ENCODE assay signal across 8 cellular contexts in genomic region chr17:77425791-77426641, GRCh38.
DNase-seq lines count a peak whose midpoint lies in the region; ATAC-seq and TF ChIP-seq lines count a peak whose summit lies in the region.

No MANE protein-coding gene starts in this region.

- BruUV-seq in IMR-90 (replicated peaks; lab: Mats Ljungman, UMichigan) = no TSS peak

- H4K20me1 ChIP-seq in IMR-90 (ENCODE audit: insufficient read depth, low read length) = peaks cover 80% of the 10 kb centered on the region

- no peaks in the 10 kb centered on the region for H3K9me3 ChIP-seq in IMR-90 (ENCODE audit: control insufficient read depth, insufficient read depth, low read length)
- no peaks in the 10 kb centered on the region for H3K9me3 ChIP-seq in stomach

- H4K5ac ChIP-seq in IMR-90 (ENCODE audit: low read depth, low read length) = peak overlapping the region; percentile 6; the same call in 1 of the 2 replicates

- H3K36me3 ChIP-seq in IMR-90 (ENCODE audit: control insufficient read depth, insufficient read depth, low read length) (peaks cover 6% of the 10 kb centered on the region; the same call in 1 of the 2 replicates), stomach (peaks cover 0 to 4% (median 0%) of the 10 kb centered on the region in 4 donors)

- peak overlapping the region; percentile 73 for H3K23ac ChIP-seq in IMR-90 (ENCODE audit: low read depth, low read length)

- H3K27ac ChIP-seq in IMR-90 (ENCODE audit: insufficient read depth, low read length) (peak overlapping the region; percentile 91), stomach (peak overlapping the region; percentile 85 to 93 (median 91))

- H2AK9ac ChIP-seq in IMR-90 (replicated peaks; ENCODE audit: low read depth, low read length, poor library complexity) = peak overlapping the region; percentile 84

- TF ChIP-seq RAD21 in IMR-90 (IDR thresholded peaks at IDR 0.05; ENCODE audit: low read length) = no peak

- no peaks in the 10 kb centered on the region for H3K27me3 ChIP-seq in IMR-90 (ENCODE audit: control insufficient read depth, insufficient read depth, low read length)
- H3K27me3 ChIP-seq in stomach = no peaks in the 10 kb centered on the region

- in situ Hi-C loops in IMR-90 (cut with MboI; ENCODE audit: low sequenced_read_pairs) = loop anchor here (5.0 kb wide), 2 partner anchors 66 to 104 kb away; no protein-coding TSS in a partner anchor

- H2AK5ac ChIP-seq in IMR-90 (ENCODE audit: low read depth, low read length) = peak overlapping the region; percentile 100

- ATAC-seq in IMR-90 (ENCODE audit: low read depth) (peak; percentile 3; the same call in 1 of the 2 replicates), GM21717 (IDR thresholded peaks at IDR 0.05; ENCODE audit: unreplicated experiment) (no peak), HG02588 (IDR thresholded peaks at IDR 0.05; ENCODE audit: unreplicated experiment) (no peak)

- CTCF ChIA-PET in IMR-90 (lab: Yijun Ruan, JAX) = interaction anchor here (1.7 kb wide), 1 partner anchor 77 kb away, joined by 4 read pairs; no protein-coding TSS in a partner anchor

- peaks cover 32 to 89% of the 10 kb centered on the region in 2 experiments for H3K79me1 ChIP-seq in IMR-90 (ENCODE audit: low read depth in 1 of 2, low read length in 2 of 2)

- H3K9me1 ChIP-seq in IMR-90 (ENCODE audit: insufficient read depth, low read length) = peaks cover 46% of the 10 kb centered on the region

- peak overlapping the region; percentile 80 for H2BK120ac ChIP-seq in IMR-90 (ENCODE audit: low read depth, low read length)

- dilution Hi-C loops in IMR-90 (cut with HindIII; ENCODE audit: low sequenced_read_pairs, unreplicated experiment) = no loop called here

- H4K91ac ChIP-seq in IMR-90 (ENCODE audit: insufficient read depth, low read depth, low read length) = peak overlapping the region; percentile 97

- H3K4me1 ChIP-seq in IMR-90 (ENCODE audit: control insufficient read depth, insufficient read depth, low read length) = peaks cover 76% of the 10 kb centered on the region
- peaks cover 97 to 100% (median 99%) of the 10 kb centered on the region in 4 donors for H3K4me1 ChIP-seq in stomach

- peak overlapping the region; percentile 26 for H3K9ac ChIP-seq in IMR-90 (ENCODE audit: low read depth, low read length)

- H3K4ac ChIP-seq in IMR-90 (ENCODE audit: low read depth, low read length) = peak overlapping the region; percentile 99

- no peak for TF ChIP-seq CTCF in IMR-90 (conservative IDR thresholded peaks at IDR 0.05; ENCODE audit: low read depth, low read length)
- TF ChIP-seq CTCF in stomach (IDR thresholded peaks at IDR 0.05) = no peak

- H3K56ac ChIP-seq in IMR-90 (ENCODE audit: extremely low read depth, insufficient read depth, low read length) = no peak overlapping the region

- H2BK15ac ChIP-seq in IMR-90 (ENCODE audit: low read depth, low read length) = peak overlapping the region; percentile 97; the same call in 2 of the 3 replicates

- H2AFZ ChIP-seq in IMR-90 (replicated peaks; ENCODE audit: low read length, poor library complexity) = peak overlapping the region; percentile 64

- intact Hi-C loops in IMR-90 (cut with micrococcal nuclease) (loop anchor here (2.0 kb wide), 1 partner anchor 49 kb away; no protein-coding TSS in a partner anchor), stomach (cut with DNase I; ENCODE audit: low total_unique reads) (loop anchor here (5.0 kb wide), 1 partner anchor 94 kb away; no protein-coding TSS in a partner anchor)

- peak overlapping the region; percentile 8 for H3K18ac ChIP-seq in IMR-90 (ENCODE audit: low read depth, low read length)

- 51% methylated on average over 6 of the region's 23 CpGs; no CpG with 5 or more reads in 1 of the 2 experiments for WGBS in IMR-90 (ENCODE audit: extremely low coverage in 2 of 2, insufficient read length in 1 of 2), 2 experiments
- WGBS in stomach, 5 donors = 61 to 76% (median 63%) methylated on average over 8 to 23 of the region's 23 CpGs

- H2BK5ac ChIP-seq in IMR-90 (ENCODE audit: low read depth, low read length, poor library complexity, severe bottlenecking) = peak overlapping the region; percentile 91

- POLR2A ChIA-PET in IMR-90 (lab: Charles Lee; ENCODE audit: unreplicated experiment) = no interaction called here

- peak overlapping the region; percentile 29; the same call in 1 of the 2 replicates for H2BK20ac ChIP-seq in IMR-90 (ENCODE audit: low read depth, low read length)

- H3K4me2 ChIP-seq in IMR-90 (ENCODE audit: low read depth, low read length) = 0 out of 2 replicates have a peak overlapping the region, but pooled peaks have one; percentile 3

- H3K14ac ChIP-seq in IMR-90 (replicated peaks; ENCODE audit: low read depth, low read length) = peak overlapping the region; percentile 74

- H3K4me3 ChIP-seq in IMR-90 (ENCODE audit: insufficient read depth, low read depth, low read length) (no peak overlapping the region), stomach (no peak overlapping the region)

- peak; percentile 97 for DNase-seq in A172 (ENCODE audit: low spot score)
- DNase-seq in IMR-90 = peak; percentile 87
- DNase-seq in amniotic epithelial cell (ENCODE audit: low read depth) = peak; percentile 75
- DNase-seq in iPS-NIHi7 (ENCODE audit: extremely low spot score) = peak; percentile 59
- DNase-seq in stomach = no peak
- no peak for DNase-seq in NCI-H345 treated with DMSO at 0.1 percent for 48 hours (lab: John Stamatoyannopoulos, UW; ENCODE audit: unreplicated experiment)

- peak; percentile 32 for TF ChIP-seq EP300 in stomach (IDR thresholded peaks at IDR 0.05)

- no peak for TF ChIP-seq POLR2A in IMR-90 (IDR thresholded peaks at IDR 0.05; ENCODE audit: low read depth, low read length)
- no peak for TF ChIP-seq POLR2A in stomach (IDR thresholded peaks at IDR 0.05)

- H4K8ac ChIP-seq in IMR-90 (ENCODE audit: low read depth in 2 of 2, low read length in 2 of 2) = peak overlapping the region; percentile 26 to 74; a peak in 3 of 4 replicates

TF ChIP-seq in IMR-90, 13 proteins besides CTCF, POLR2A, EP300 and RAD21:
- no peak for TF ChIP-seq RCOR1 (IDR thresholded peaks at IDR 0.05; ENCODE audit: insufficient replicate concordance, low read length)
- peak; percentile 69; the same call in 1 of the 2 replicates for TF ChIP-seq NFE2L2 (IDR thresholded peaks at IDR 0.05; ENCODE audit: low read depth, low read length)
- TF ChIP-seq FOS (IDR thresholded peaks at IDR 0.05; ENCODE audit: low read depth, low read length) = peak; percentile 70
- no peak for TF ChIP-seq SMC3 (IDR thresholded peaks at IDR 0.05; ENCODE audit: low read depth, low read length)
- TF ChIP-seq USF2 (IDR thresholded peaks at IDR 0.05; ENCODE audit: low read depth, low read length) = peak; percentile 37; the same call in 1 of the 2 replicates
- TF ChIP-seq MXI1 (IDR thresholded peaks at IDR 0.05; ENCODE audit: borderline replicate concordance, low read depth, low read length) = no peak
- TF ChIP-seq CHD1 (IDR thresholded peaks at IDR 0.05; ENCODE audit: low read depth, low read length) = no peak
- TF ChIP-seq BHLHE40 (IDR thresholded peaks at IDR 0.05; ENCODE audit: low read depth, low read length) = no peak
- TF ChIP-seq MAFK (IDR thresholded peaks at IDR 0.05; ENCODE audit: low read depth, low read length) = no peak; the same call in 1 of the 2 replicates
- TF ChIP-seq MAZ (IDR thresholded peaks at IDR 0.05; ENCODE audit: borderline replicate concordance, low read depth, low read length) = peak; percentile 52; the same call in 1 of the 2 replicates
- TF ChIP-seq ELK1 (IDR thresholded peaks at IDR 0.05; ENCODE audit: borderline replicate concordance, low read depth, low read length) = no peak
- peak; percentile 92 for TF ChIP-seq CEBPB (IDR thresholded peaks at IDR 0.05; ENCODE audit: low read depth, low read length)
- TF ChIP-seq RFX5 (IDR thresholded peaks at IDR 0.05; ENCODE audit: low read depth, low read length) = no peak

Comparison
In these comparisons a context has a peak if more than half of its experiments do, and no peak if none do; other contexts are left out.
1. DNase-seq: peak in A172 (single experiment), IMR-90 (single experiment), amniotic epithelial cell (single experiment) and iPS-NIHi7 (single experiment); none in stomach (single experiment) and NCI-H345 treated with DMSO at 0.1 percent for 48 hours (single experiment).